1 cellular context compared by ENCODE assay signal in the genomic region with DNA sequence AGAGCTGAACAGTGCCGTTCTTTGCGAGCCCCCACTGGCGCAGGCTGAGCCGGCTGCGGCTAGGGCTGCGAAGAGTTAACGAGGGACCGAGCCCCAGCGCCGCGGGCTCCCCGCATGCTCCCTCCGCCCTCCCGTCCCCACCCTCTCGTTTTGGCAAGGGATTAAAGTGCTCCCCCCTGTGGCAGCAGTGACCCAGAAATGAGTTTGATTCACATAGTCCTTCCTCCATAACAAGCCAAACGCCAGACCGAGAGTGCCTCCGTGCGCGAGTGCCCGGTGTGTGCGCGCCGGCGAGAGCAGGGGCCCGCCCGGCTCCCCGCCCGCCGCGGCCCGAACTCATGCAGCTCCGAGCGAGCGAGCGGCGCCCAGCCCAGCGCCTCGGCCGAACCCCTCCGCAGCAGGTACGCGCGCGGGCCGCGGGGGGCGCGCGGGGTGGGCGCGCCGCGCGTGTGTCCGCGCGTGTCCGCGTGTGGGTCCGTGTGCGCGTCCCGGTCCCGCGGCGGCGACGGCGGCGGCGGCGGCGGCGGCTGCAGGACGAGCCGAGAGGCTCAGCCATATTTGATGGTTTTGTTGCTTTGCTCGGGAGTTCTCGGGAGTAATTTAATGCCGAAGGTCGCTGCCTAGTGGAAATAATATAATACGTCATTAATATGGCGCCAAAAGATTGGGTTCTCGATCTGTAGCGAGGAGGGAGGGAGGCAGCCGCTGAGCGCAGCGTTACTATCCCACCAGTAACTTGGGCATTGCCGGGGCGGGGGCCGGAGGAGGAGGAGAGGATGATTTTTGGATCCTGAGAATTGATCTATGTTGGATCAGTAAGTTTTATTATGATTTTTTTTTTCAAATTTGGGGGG.
TF ChIP-seq lines count a peak whose summit lies in the region.

A gene (plus strand): TSS at position 224 of the 854 bp plus-strand sequence. CDS start 22,059 bp downstream, outside the sequence.

TF ChIP-seq in neural cell, 6 proteins besides CTCF, POLR2A, EP300 and RAD21 (continued from another document):
- no peak for TF ChIP-seq EZH2 (IDR thresholded peaks at IDR 0.05; ENCODE audit: borderline replicate concordance, insufficient read depth, low read length, poor library complexity, severe bottlenecking)
- peak; percentile 37 for TF ChIP-seq TAF1 (IDR thresholded peaks at IDR 0.05; ENCODE audit: low read depth)
- peak; percentile 89 for TF ChIP-seq SMC3 (conservative IDR thresholded peaks at IDR 0.05; ENCODE audit: poor library complexity)
TF ChIP-seq in neural cell: peak in this region for 4.
